In the genomic region with DNA sequence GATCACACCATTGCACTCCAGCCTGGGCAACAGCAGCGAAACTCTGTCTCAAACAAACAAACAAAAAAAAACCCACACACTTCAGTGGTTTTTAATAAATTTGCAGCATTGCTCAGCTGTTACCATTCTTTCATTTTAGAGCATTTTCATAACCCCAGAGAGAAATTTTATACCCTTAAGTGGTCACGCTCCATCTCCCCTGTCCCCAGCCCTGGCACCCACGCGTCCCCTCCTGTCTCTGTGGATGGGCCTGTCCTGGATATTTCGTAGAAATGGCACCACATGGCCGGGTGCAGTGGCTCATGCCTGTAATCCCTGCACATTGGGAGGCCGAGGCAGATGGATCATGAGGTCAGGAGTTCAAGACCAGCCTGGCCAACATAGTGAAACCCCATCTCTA, we compare ENCODE assay signal across 21 cellular contexts. TPM values are rescaled to one million over a fixed set of nuclear protein-coding genes. Genes with fewer than 3 reads are reported as not detected.
DNase-seq lines count a peak whose midpoint lies in the region; ATAC-seq and TF ChIP-seq lines count a peak whose summit lies in the region.
"Had no signal": no experiment of that assay in that cellular context is flagged by ENCODE, and none has a peak within 500 bp of the region (broad histone marks: within the 10 kb centered on the region; RNA-seq: fewer than 3 reads in every experiment).

No MANE protein-coding gene starts in this region.

- H3K4me1 ChIP-seq in SJCRH30, result no peaks in the 10 kb centered on the region
- H3K4me1 ChIP-seq in thyroid gland, result peaks cover 13 to 31% of the 10 kb centered on the region in 2 donors
- H3K4me1 ChIP-seq: BE2C had no signal

- peaks cover 55% of the 10 kb centered on the region for H3K36me3 ChIP-seq in SJCRH30
- H3K36me3 ChIP-seq in thyroid gland, result peaks cover 0 to 15% of the 10 kb centered on the region in 2 donors

- no peak for TF ChIP-seq POLR2A in thyroid gland (IDR thresholded peaks at IDR 0.05)

- intact Hi-C loops in thyroid gland (cut with DNase I), result no loop called here
- intact Hi-C loops in Right ventricle myocardium inferior (cut with DNase I), result no loop called here

- H3K9me3 ChIP-seq in SJCRH30 (replicated peaks), result no peaks in the 10 kb centered on the region
- no peaks in the 10 kb centered on the region for H3K9me3 ChIP-seq in thyroid gland
- H3K9me3 ChIP-seq: BE2C, BLaER1 had no signal

- no peak for TF ChIP-seq CTCF in thyroid gland (IDR thresholded peaks at IDR 0.05)

- ATAC-seq in Right ventricle myocardium inferior, result no peak

- WGBS in thyroid gland, 2 donors, result 66 to 83% methylated on average over 7 of the region's 7 CpGs

- H3K4me3 ChIP-seq in SJCRH30, result no peak overlapping the region
- H3K4me3 ChIP-seq in thyroid gland (replicated peaks in 1 of 3), result no peak overlapping the region
- H3K4me3 ChIP-seq: BLaER1 had no signal

- DNase-seq in DMS79 treated with DMSO at 0.1 percent for 48 hours (lab: John Stamatoyannopoulos, UW), result peak; percentile 18
- DNase-seq in SJCRH30, result peak; percentile 67 to 71
- peak in 1 of 2 donors; percentile 46 for DNase-seq in thyroid gland
- DNase-seq in Right ventricle myocardium inferior (ENCODE audit: missing footprints), result no peak
- no peak for DNase-seq in activated effector memory CD4-positive, alpha-beta T cell treated with anti-CD3 and anti-CD28 coated beads, Interleukin-2, amount 50 U/mL, for 16 hours
- DNase-seq in amniotic stem cell (lab: John Stamatoyannopoulos, UW), result no peak
- DNase-seq: 8988T; ACHN; BE2C; C1 segment of cervical spinal cord; CD4-positive, alpha-beta memory T cell; CD4-positive, CD25-positive, alpha-beta regulatory T cell; CD8-positive, alpha-beta memory T cell; COR-L47; DMS 273 treated with DMSO at 0.1 percent for 48 hours; DMS153; DMS53; DND-41; EL; GDM1 had no signal

- H3K27ac ChIP-seq in SJCRH30 (peak overlapping the region; percentile 56), thyroid gland (peak overlapping the region in 2 of 3 donors; percentile 46 to 64)
- H3K27ac ChIP-seq: BLaER1 had no signal

- H3K27me3 ChIP-seq in SJCRH30 (no peaks in the 10 kb centered on the region), thyroid gland (no peaks in the 10 kb centered on the region)
- H3K27me3 ChIP-seq: BE2C, BLaER1 had no signal

RNA-seq across cellular contexts. Expression of a gene that starts 7.8 kb away (rescaled TPM):
- 114 and 119 TPM in 2 replicates for total RNA-seq in SJCRH30 (2014; rRNA removed; shearing (Covaris generic))
- total RNA-seq in thyroid gland (10 to 100 TPM; 29.7 to 79.0 (median 58.9) TPM), Right ventricle myocardium inferior (54.8 TPM)

RNA-seq across cellular contexts. Expression of a gene that starts 10.1 kb away (rescaled TPM):
- 102 and 103 TPM in 2 replicates for total RNA-seq in SJCRH30 (2014; rRNA removed; shearing (Covaris generic))
- total RNA-seq in thyroid gland (10 to 100 TPM; 43.4 to 86.8 (median 73.4) TPM), Right ventricle myocardium inferior (64.3 TPM)

RNA-seq across cellular contexts. Expression of a gene that starts 26.5 kb away (rescaled TPM):
- 1.3 and 1.6 TPM in 2 replicates for total RNA-seq in SJCRH30 (2014; rRNA removed; shearing (Covaris generic))
- 1 to 10 TPM; 4.9 to 9.2 (median 6.2) TPM for total RNA-seq in thyroid gland
- total RNA-seq in Right ventricle myocardium inferior, result 3.7 TPM

RNA-seq across cellular contexts. Expression of a gene that starts 48.1 kb away (rescaled TPM):
- total RNA-seq in SJCRH30 (2014; rRNA removed; shearing (Covaris generic)), result 10.7 and 11.8 TPM in 2 replicates
- 10 to 100 TPM in 1 of 4 donors, 1 to 10 TPM in 3; 8.7 to 10.2 (median 9.5) TPM for total RNA-seq in thyroid gland
- total RNA-seq in Right ventricle myocardium inferior, result 8.9 TPM

RNA-seq across cellular contexts. Expression of a gene that starts 53.3 kb away (rescaled TPM):
- 18.7 and 19.5 TPM in 2 replicates for total RNA-seq in SJCRH30 (2014; rRNA removed; shearing (Covaris generic))
- total RNA-seq in thyroid gland, result 10 to 100 TPM; 21.7 to 52.2 (median 31.4) TPM
- 24.5 TPM for total RNA-seq in Right ventricle myocardium inferior

Comparison
In these comparisons a context has a peak if more than half of its experiments do, and no peak if none do; other contexts are left out.
1. DNase-seq: peak in DMS79 treated with DMSO at 0.1 percent for 48 hours (single experiment) and SJCRH30 (2 of 2); none in Right ventricle myocardium inferior (single experiment), activated effector memory CD4-positive, alpha-beta T cell treated with anti-CD3 and anti-CD28 coated beads, Interleukin-2, amount 50 U/mL, for 16 hours (single experiment) and amniotic stem cell (single experiment).